2 cellular contexts compared by ENCODE assay signal in genomic region chr11:12585861-12586260, GRCh38.
TF ChIP-seq lines count a peak whose summit lies in the region.

No MANE protein-coding gene starts in this region.

TF ChIP-seq in liver, 16 proteins besides CTCF, POLR2A, EP300 and RAD21 (continued from another document):
- peak; percentile 54 for TF ChIP-seq REST (IDR thresholded peaks at IDR 0.05)
- peak; percentile 53 to 81 for TF ChIP-seq RXRA (IDR thresholded peaks at IDR 0.05)
- TF ChIP-seq JUND (IDR thresholded peaks at IDR 0.05): peak in 1 of 2 donors; percentile 61
- TF ChIP-seq HNF4G (IDR thresholded peaks at IDR 0.05): no peak
- peak; percentile 83 for TF ChIP-seq YY1 (IDR thresholded peaks at IDR 0.05)
- peak; percentile 39 for TF ChIP-seq ATF3 (IDR thresholded peaks at IDR 0.05)
- peak; percentile 74 to 87 for TF ChIP-seq HNF4A (conservative IDR thresholded peaks at IDR 0.05)
- TF ChIP-seq NR2F2 (IDR thresholded peaks at IDR 0.05): peak; percentile 80
- peak; percentile 73 for TF ChIP-seq ZBTB33 (IDR thresholded peaks at IDR 0.05)
- peak; percentile 93 for TF ChIP-seq FOXA2 (IDR thresholded peaks at IDR 0.05)
- TF ChIP-seq FOXA1 (IDR thresholded peaks at IDR 0.05): peak; percentile 83
- peak; percentile 88 for TF ChIP-seq MAX (IDR thresholded peaks at IDR 0.05)
- peak in 1 of 2 donors; percentile 54 for TF ChIP-seq EGR1 (IDR thresholded peaks at IDR 0.05; ENCODE audit: low read depth in 2 of 2)
- peak; percentile 61 for TF ChIP-seq SP1 (IDR thresholded peaks at IDR 0.05)

TF ChIP-seq in HepG2, 621 proteins besides CTCF, POLR2A, EP300 and RAD21 (continued from another document):
- no peak for TF ChIP-seq ZNF276 (CRISPR knock-in tag; IDR thresholded peaks at IDR 0.05; ENCODE audit: low read depth)
TF ChIP-seq in HepG2: peak in this region for 0.
